In genomic region chr2:205366336-205367060, GRCh38 we compare ENCODE assay signal across 15 cellular contexts.
"Had no signal": no experiment of that assay in that cellular context is flagged by ENCODE, and none has a peak within 500 bp of the region (broad histone marks: within the 10 kb centered on the region; RNA-seq: fewer than 3 reads in every experiment).

No MANE protein-coding gene starts in this region.

- H3K36me3 ChIP-seq: brain microvascular endothelial cell, heart right ventricle, transverse colon had no signal

- H3K36me3 Mint-ChIP-seq: activated naive CD8-positive, alpha-beta T cell; naive B cell had no signal

- H3K27ac Mint-ChIP-seq: activated CD4-positive, alpha-beta memory T cell treated with anti-CD3 and anti-CD28 coated beads, Interleukin-2, amount 10 ng/mL, durations not matched to agents 7 days and 5 days; activated naive CD8-positive, alpha-beta T cell; dendritic cell treated with granulocyte-macrophage colony-stimulating factor and Interleukin-4, amounts not matched to agents 40 ng/mL and 50 ng/mL, for 4 days; naive B cell had no signal

- H3K9me3 ChIP-seq: heart right ventricle, transverse colon had no signal

- H3K4me1 ChIP-seq: transverse colon had no signal

- H3K4me1 Mint-ChIP-seq: activated CD4-positive, alpha-beta memory T cell treated with anti-CD3 and anti-CD28 coated beads, Interleukin-2, amount 10 ng/mL, durations not matched to agents 7 days and 5 days; naive B cell had no signal

- H3K27ac ChIP-seq: brain microvascular endothelial cell, heart right ventricle, skin epidermis, transverse colon had no signal

- H3K27me3 Mint-ChIP-seq: activated CD4-positive, alpha-beta memory T cell treated with anti-CD3 and anti-CD28 coated beads, Interleukin-2, amount 10 ng/mL, durations not matched to agents 7 days and 5 days; activated naive CD8-positive, alpha-beta T cell; dendritic cell treated with granulocyte-macrophage colony-stimulating factor and Interleukin-4, amounts not matched to agents 40 ng/mL and 50 ng/mL, for 4 days had no signal

- ATAC-seq: esophagus mucosa, heart right ventricle had no signal

- H3K4me3 ChIP-seq: heart right ventricle, skin epidermis, transverse colon had no signal

- H3K4me3 Mint-ChIP-seq: activated CD4-positive, alpha-beta memory T cell treated with anti-CD3 and anti-CD28 coated beads, Interleukin-2, amount 10 ng/mL, durations not matched to agents 7 days and 5 days; activated naive CD8-positive, alpha-beta T cell; dendritic cell treated with granulocyte-macrophage colony-stimulating factor and Interleukin-4, amounts not matched to agents 40 ng/mL and 50 ng/mL, for 4 days; naive B cell had no signal

- H3K27me3 ChIP-seq: brain microvascular endothelial cell, heart right ventricle, transverse colon had no signal

- DNase-seq: activated CD4-positive, alpha-beta memory T cell treated with anti-CD3 and anti-CD28 coated beads, Interleukin-2, amount 10 ng/mL, durations not matched to agents 7 days and 5 days; activated gamma-delta T cell; activated T-cell treated with anti-CD3 and anti-CD28 coated beads, Interleukin-2, amount 50 U/mL, for 48 hours; brain microvascular endothelial cell; cerebellar nuclear complex; heart right ventricle; midbrain; naive B cell; retina; T1000; transverse colon had no signal

- H3K9me3 Mint-ChIP-seq: activated CD4-positive, alpha-beta memory T cell treated with anti-CD3 and anti-CD28 coated beads, Interleukin-2, amount 10 ng/mL, durations not matched to agents 7 days and 5 days; dendritic cell treated with granulocyte-macrophage colony-stimulating factor and Interleukin-4, amounts not matched to agents 40 ng/mL and 50 ng/mL, for 4 days had no signal
